In the genomic region with DNA sequence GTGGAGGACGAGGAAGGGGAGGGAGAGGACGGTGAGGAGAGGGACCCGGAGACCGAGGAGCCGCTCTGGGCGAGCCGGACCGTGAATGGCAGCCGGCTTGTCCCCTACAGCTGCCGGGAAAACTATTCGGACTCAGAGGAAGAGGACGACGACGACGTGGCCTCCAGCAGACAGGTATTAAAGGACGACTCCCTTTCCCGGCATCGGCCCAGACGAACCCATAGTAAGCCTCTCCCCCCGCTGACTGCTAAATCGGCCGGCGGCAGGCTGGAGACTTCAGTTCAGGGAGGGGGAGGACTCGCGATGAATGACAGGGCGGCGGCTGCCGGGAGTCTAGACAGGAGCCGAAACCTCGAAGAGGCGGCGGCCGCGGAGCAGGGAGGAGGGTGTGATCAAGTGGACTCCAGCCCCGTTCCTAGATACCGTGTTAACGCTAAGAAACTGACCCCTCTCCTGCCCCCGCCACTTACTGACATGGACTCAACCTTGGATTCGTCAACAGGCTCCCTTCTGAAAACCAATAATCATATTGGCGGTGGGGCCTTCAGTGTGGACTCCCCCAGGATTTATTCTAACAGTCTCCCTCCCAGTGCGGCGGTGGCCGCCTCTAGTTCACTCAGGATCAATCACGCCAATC, we compare ENCODE assay signal across 8 cellular contexts. TPM values are rescaled to one million over a fixed set of nuclear protein-coding genes. Genes with fewer than 3 reads are reported as not detected.
DNase-seq lines count a peak whose midpoint lies in the region; ATAC-seq and TF ChIP-seq lines count a peak whose summit lies in the region.

No MANE protein-coding gene starts in this region.

- no peaks in the 10 kb centered on the region for H3K27me3 ChIP-seq in DOHH2 (ENCODE audit: control insufficient read depth, low read length)
- peaks cover 4% of the 10 kb centered on the region for H3K27me3 ChIP-seq in skeletal muscle satellite cell (ENCODE audit: control insufficient read depth, insufficient read depth, low read length)

- H3K36me3 ChIP-seq in DOHH2 (ENCODE audit: control insufficient read depth, low read length) (peaks cover 49% of the 10 kb centered on the region), skeletal muscle satellite cell (ENCODE audit: insufficient read depth, low read length) (no peaks in the 10 kb centered on the region)

- no peaks in the 10 kb centered on the region for H3K9me3 Mint-ChIP-seq in IgD-negative memory B cell

- in situ Hi-C loops in astrocyte of the cerebellum (cut with HindIII; ENCODE audit: low sequenced_read_pairs), result no loop called here

- H3K79me2 ChIP-seq in DOHH2 (ENCODE audit: control insufficient read depth, low read length), result peaks cover 67% of the 10 kb centered on the region

- DNase-seq in T-helper 17 cell, result peak; percentile 40 to 59 (median 57)
- DNase-seq in astrocyte of the cerebellum (ENCODE audit: low read depth), result no peak
- DNase-seq in NCI-H446 treated with DMSO at 0.1 percent for 48 hours (lab: John Stamatoyannopoulos, UW), result no peak

- no peaks in the 10 kb centered on the region for H3F3A ChIP-seq in DOHH2 (ENCODE audit: control insufficient read depth, insufficient read depth)

- H3K27me3 Mint-ChIP-seq in IgD-negative memory B cell, result no peaks in the 10 kb centered on the region
- H3K27me3 Mint-ChIP-seq in T-helper 17 cell, result no peaks in the 10 kb centered on the region

- H3K4me3 ChIP-seq in DOHH2 (ENCODE audit: low read length) (peak overlapping the region; percentile 88), astrocyte of the cerebellum (ENCODE audit: low read depth, low read length) (peak overlapping the region; percentile 87), iPS-11a (ENCODE audit: low read depth, low read length) (peak overlapping the region; percentile 91), skeletal muscle satellite cell (ENCODE audit: low read length) (peak overlapping the region; percentile 99)

- ATAC-seq in GM21576 (IDR thresholded peaks at IDR 0.05; ENCODE audit: unreplicated experiment) (peak; percentile 42), T-helper 17 cell (peak; percentile 32)

- peak overlapping the region; percentile 72 for H3K4me2 ChIP-seq in DOHH2 (ENCODE audit: low read length)
- H3K4me2 ChIP-seq in skeletal muscle satellite cell (ENCODE audit: low read length), result peak overlapping the region; percentile 100

- H3K9me2 ChIP-seq in DOHH2 (replicated peaks; ENCODE audit: control insufficient read depth, low read length), result no peaks in the 10 kb centered on the region

- no peaks in the 10 kb centered on the region for H3K36me3 Mint-ChIP-seq in IgD-negative memory B cell
- peaks cover 3% of the 10 kb centered on the region for H3K36me3 Mint-ChIP-seq in T-helper 17 cell (ENCODE audit: low read depth)

- H3K4me1 Mint-ChIP-seq in IgD-negative memory B cell (peaks cover 25 to 26% (median 26%) of the 10 kb centered on the region in 3 donors), T-helper 17 cell (peaks cover 28% of the 10 kb centered on the region)

- TF ChIP-seq CTCF in DOHH2 (IDR thresholded peaks at IDR 0.05; ENCODE audit: low read depth, low read length, poor library complexity, severe bottlenecking), result no peak
- no peak for TF ChIP-seq CTCF in astrocyte of the cerebellum (IDR thresholded peaks at IDR 0.05; ENCODE audit: low read depth, low read length, missing control alignments)

- peak overlapping the region; percentile 95 to 100 (median 100) for H3K4me3 Mint-ChIP-seq in IgD-negative memory B cell
- H3K4me3 Mint-ChIP-seq in T-helper 17 cell, result peak overlapping the region; percentile 99

- H3K27ac ChIP-seq in DOHH2 (ENCODE audit: low read depth, low read length), result peak overlapping the region; percentile 66

- H3K9me3 ChIP-seq in DOHH2 (ENCODE audit: control insufficient read depth, insufficient read depth, low read length) (no peaks in the 10 kb centered on the region), T-helper 17 cell (ENCODE audit: control insufficient read depth, low read length, poor library complexity, severe bottlenecking) (no peaks in the 10 kb centered on the region), skeletal muscle satellite cell (replicated peaks; ENCODE audit: low read length) (no peaks in the 10 kb centered on the region)

- H3K27ac Mint-ChIP-seq in IgD-negative memory B cell (peak overlapping the region; percentile 63 to 99 (median 95)), T-helper 17 cell (peak overlapping the region; percentile 98)

- H3K9ac ChIP-seq in skeletal muscle satellite cell (ENCODE audit: low read depth, low read length), result peak overlapping the region; percentile 97

- H4K20me1 ChIP-seq in DOHH2 (ENCODE audit: control insufficient read depth, insufficient read depth, low read depth, low read length), result peaks cover 20% of the 10 kb centered on the region

- H3K4me1 ChIP-seq in DOHH2 (ENCODE audit: control insufficient read depth, low read length) (peaks cover 43% of the 10 kb centered on the region), skeletal muscle satellite cell (ENCODE audit: control insufficient read depth, insufficient read depth, low read length) (peaks cover 30% of the 10 kb centered on the region)

RNA-seq across cellular contexts. Expression of gene LEMD3, which starts 1.0 kb away (rescaled TPM):
- 45.4 TPM for polyA plus RNA-seq in IgD-negative memory B cell
- 10 to 100 TPM; 52.2 to 62.1 TPM for total RNA-seq in T-helper 17 cell
- total RNA-seq in skeletal muscle satellite cell (2012; rRNA removed), result 23.6 and 31.0 TPM in 2 replicates

RNA-seq across cellular contexts. Expression of gene WIF1, which starts 49.3 kb away (rescaled TPM):
- polyA plus RNA-seq in IgD-negative memory B cell, result not detected
- not detected for total RNA-seq in T-helper 17 cell
- 0.87 TPM in 1 of 2 replicates, not detected in the other for total RNA-seq in skeletal muscle satellite cell (2012; rRNA removed)

Comparison
In these comparisons a context has a peak if more than half of its experiments do, and no peak if none do; other contexts are left out.
1. DNase-seq: peak in T-helper 17 cell (3 of 3); none in astrocyte of the cerebellum (single experiment) and NCI-H446 treated with DMSO at 0.1 percent for 48 hours (single experiment).
2. Peak in every context shown above with its lines, with median percentiles within 50 percentile points of each other: H3K4me3 ChIP-seq.